In genomic region chrX:115533485-115533884, GRCh38 we compare ENCODE assay signal across 21 cellular contexts. TPM values are rescaled to one million over a fixed set of nuclear protein-coding genes. Genes with fewer than 3 reads are reported as not detected.
A peak's percentile ranks its signal among the peaks of the same experiment; 100 is the strongest.
DNase-seq lines count a peak whose midpoint lies in the region; ATAC-seq and TF ChIP-seq lines count a peak whose summit lies in the region.
"Had no signal": no experiment of that assay in that cellular context is flagged by ENCODE, and none has a peak within 500 bp of the region (broad histone marks: within the 10 kb centered on the region; RNA-seq: fewer than 3 reads in every experiment).

No MANE protein-coding gene starts in this region.

- H3K27me3 ChIP-seq in fibroblast of lung (ENCODE audit: control insufficient read depth, insufficient read depth, low read length) (no peaks in the 10 kb centered on the region), osteoblast (ENCODE audit: insufficient read depth, low read length) (peaks cover 11% of the 10 kb centered on the region)
- H3K27me3 ChIP-seq: cardiac muscle cell, SJCRH30 had no signal

- TF ChIP-seq CTCF in AG09319 (IDR thresholded peaks at IDR 0.05; ENCODE audit: low read depth, low read length): no peak
- no peak for TF ChIP-seq CTCF in fibroblast of lung (conservative IDR thresholded peaks at IDR 0.05 in 1 of 2, IDR thresholded peaks at IDR 0.05 in 1 of 2; ENCODE audit: low read depth in 1 of 2, low read length in 2 of 2)
- no peak for TF ChIP-seq CTCF in osteoblast (IDR thresholded peaks at IDR 0.05; ENCODE audit: extremely low read depth, low read depth, low read length)

- peak; percentile 11 for DNase-seq in AG09319 (ENCODE audit: extremely low read depth, low read depth)
- DNase-seq in LHCN-M2 (ENCODE audit: low read depth): peak; percentile 26
- DNase-seq in fibroblast of lung (ENCODE audit: low read depth in 2 of 2): peak in 1 of 2 donors; percentile 71
- peak; percentile 34 for DNase-seq in osteoblast (ENCODE audit: insufficient read length, low spot score, missing footprints)
- DNase-seq in occipital lobe (lab: John Stamatoyannopoulos, UW): no peak
- no peak for DNase-seq in activated CD4-positive, alpha-beta T cell treated with anti-CD3 and anti-CD28 coated beads for 1 hour
- no peak for DNase-seq in stimulated activated effector memory CD8-positive, alpha-beta T cell treated with anti-CD3 and anti-CD28 coated beads, Interleukin-12 subunit alpha, Interleukin-12 subunit beta, amount 100 ng/mL, for 72 hours (ENCODE audit: low spot score in 2 of 2)
- DNase-seq in left lobe of liver (ENCODE audit: low spot score): no peak
- DNase-seq: activated CD4-positive, alpha-beta T cell treated with anti-CD3 and anti-CD28 coated beads, Interleukin-2, amount 10 ng/mL, durations not matched to agents 24 days and 14 days; activated T-cell treated with anti-CD3 and anti-CD28 coated beads for 4 hours; endodermal cell; Kasumi-1; NCI-H146; NCI-H446; SJCRH30; stimulated activated naive CD4-positive, alpha-beta T cell; T-helper 9 cell had no signal

- no peaks in the 10 kb centered on the region for H3K9me3 Mint-ChIP-seq in stimulated activated effector memory CD8-positive, alpha-beta T cell treated with anti-CD3 and anti-CD28 coated beads, Interleukin-12 subunit alpha, Interleukin-12 subunit beta, amount 100 ng/mL, for 72 hours
- H3K9me3 Mint-ChIP-seq: activated CD4-positive, alpha-beta T cell treated with anti-CD3 and anti-CD28 coated beads, Interleukin-2, amount 10 ng/mL, durations not matched to agents 24 days and 14 days; activated naive CD4-positive, alpha-beta T cell treated with anti-CD3 and anti-CD28 coated beads, Interleukin-2, amount 50 U/mL, for 24 hours; endodermal cell had no signal

- H3K79me2 ChIP-seq in fibroblast of lung (ENCODE audit: control insufficient read depth, insufficient read depth, low read length): no peaks in the 10 kb centered on the region
- no peaks in the 10 kb centered on the region for H3K79me2 ChIP-seq in osteoblast (ENCODE audit: insufficient read depth, low read length)

- H3K4me2 ChIP-seq in fibroblast of lung (ENCODE audit: extremely low read depth, insufficient read depth, low read length): peak overlapping the region; percentile 44
- H3K4me2 ChIP-seq in osteoblast (ENCODE audit: insufficient read depth, low read length): peak overlapping the region; percentile 30

- no peaks in the 10 kb centered on the region for H4K20me1 ChIP-seq in fibroblast of lung (ENCODE audit: control insufficient read depth, extremely low read depth, insufficient read depth, low read length)
- no peaks in the 10 kb centered on the region for H4K20me1 ChIP-seq in osteoblast (ENCODE audit: insufficient read depth, low read length)

- H3K27ac ChIP-seq in fibroblast of lung (ENCODE audit: insufficient read depth, low read length) (no peak overlapping the region), osteoblast (ENCODE audit: low read depth, low read length) (peak overlapping the region; percentile 28)
- H3K27ac ChIP-seq: C4-2B, cardiac muscle cell, SJCRH30, skin epidermis had no signal

- H3K4me1 Mint-ChIP-seq in stimulated activated effector memory CD8-positive, alpha-beta T cell treated with anti-CD3 and anti-CD28 coated beads, Interleukin-12 subunit alpha, Interleukin-12 subunit beta, amount 100 ng/mL, for 72 hours: no peaks in the 10 kb centered on the region
- H3K4me1 Mint-ChIP-seq: activated CD4-positive, alpha-beta T cell treated with anti-CD3 and anti-CD28 coated beads, Interleukin-2, amount 10 ng/mL, durations not matched to agents 24 days and 14 days; activated naive CD4-positive, alpha-beta T cell treated with anti-CD3 and anti-CD28 coated beads, Interleukin-2, amount 50 U/mL, for 24 hours had no signal

- no peaks in the 10 kb centered on the region for H3K4me1 ChIP-seq in fibroblast of lung (ENCODE audit: control insufficient read depth, extremely low read depth, insufficient read depth, low read length)
- H3K4me1 ChIP-seq in osteoblast (ENCODE audit: insufficient read depth, low read length): peaks cover 5% of the 10 kb centered on the region
- H3K4me1 ChIP-seq: SJCRH30 had no signal

- H3K9me3 ChIP-seq in fibroblast of lung (ENCODE audit: control insufficient read depth, insufficient read depth, low read depth, low read length) (no peaks in the 10 kb centered on the region), osteoblast (ENCODE audit: low read depth, low read length) (no peaks in the 10 kb centered on the region)
- H3K9me3 ChIP-seq: SJCRH30 had no signal

- H3K4me3 Mint-ChIP-seq in stimulated activated effector memory CD8-positive, alpha-beta T cell treated with anti-CD3 and anti-CD28 coated beads, Interleukin-12 subunit alpha, Interleukin-12 subunit beta, amount 100 ng/mL, for 72 hours: no peak overlapping the region
- H3K4me3 Mint-ChIP-seq: activated CD4-positive, alpha-beta T cell treated with anti-CD3 and anti-CD28 coated beads, Interleukin-2, amount 10 ng/mL, durations not matched to agents 24 days and 14 days; activated naive CD4-positive, alpha-beta T cell treated with anti-CD3 and anti-CD28 coated beads, Interleukin-2, amount 50 U/mL, for 24 hours; endodermal cell had no signal

- H2AFZ ChIP-seq in fibroblast of lung (ENCODE audit: low read length): no peak overlapping the region
- peak overlapping the region; percentile 14 for H2AFZ ChIP-seq in osteoblast (ENCODE audit: low read length)

- no peak for ATAC-seq in stimulated activated effector memory CD8-positive, alpha-beta T cell treated with anti-CD3 and anti-CD28 coated beads, Interleukin-12 subunit alpha, Interleukin-12 subunit beta, amount 100 ng/mL, for 72 hours
- ATAC-seq in left lobe of liver: no peak

- H3K4me3 ChIP-seq in fibroblast of lung (replicated peaks in 1 of 4; ENCODE audit: control extremely low read depth in 1 of 4, insufficient read depth in 1 of 4, low read depth in 3 of 4, low read length in 4 of 4) (no peak overlapping the region), osteoblast (ENCODE audit: insufficient read depth, low read length) (no peak overlapping the region)
- H3K4me3 ChIP-seq: cardiac muscle cell, SJCRH30, skin epidermis had no signal

- no peak overlapping the region for H3K27ac Mint-ChIP-seq in stimulated activated effector memory CD8-positive, alpha-beta T cell treated with anti-CD3 and anti-CD28 coated beads, Interleukin-12 subunit alpha, Interleukin-12 subunit beta, amount 100 ng/mL, for 72 hours
- H3K27ac Mint-ChIP-seq: activated CD4-positive, alpha-beta T cell treated with anti-CD3 and anti-CD28 coated beads, Interleukin-2, amount 10 ng/mL, durations not matched to agents 24 days and 14 days; activated naive CD4-positive, alpha-beta T cell treated with anti-CD3 and anti-CD28 coated beads, Interleukin-2, amount 50 U/mL, for 24 hours; endodermal cell had no signal

- no peaks in the 10 kb centered on the region for H3K36me3 ChIP-seq in fibroblast of lung (ENCODE audit: control insufficient read depth, insufficient read depth, low read length)
- no peaks in the 10 kb centered on the region for H3K36me3 ChIP-seq in osteoblast (ENCODE audit: insufficient read depth, low read length)
- H3K36me3 ChIP-seq: cardiac muscle cell, SJCRH30 had no signal

- no peaks in the 10 kb centered on the region for H3K36me3 Mint-ChIP-seq in stimulated activated effector memory CD8-positive, alpha-beta T cell treated with anti-CD3 and anti-CD28 coated beads, Interleukin-12 subunit alpha, Interleukin-12 subunit beta, amount 100 ng/mL, for 72 hours
- H3K36me3 Mint-ChIP-seq: activated naive CD4-positive, alpha-beta T cell treated with anti-CD3 and anti-CD28 coated beads, Interleukin-2, amount 50 U/mL, for 24 hours had no signal

- no peak overlapping the region for H3K9ac ChIP-seq in fibroblast of lung (ENCODE audit: insufficient read depth, low read length)

RNA-seq across cellular contexts. Expression of gene PLS3, which starts 27.5 kb away (rescaled TPM):
- 108 and 124 TPM in 2 replicates for total RNA-seq in LHCN-M2 (2014; rRNA removed)
- polyA plus RNA-seq in LHCN-M2 (2012): 61.9 TPM
- 223 and 277 TPM in 2 replicates for total RNA-seq in fibroblast of lung
- polyA plus RNA-seq in fibroblast of lung: 210 and 262 TPM in 2 replicates
- polyA plus RNA-seq in fibroblast of lung (2012): 146 and 158 TPM in 2 replicates
- polyA minus RNA-seq in fibroblast of lung (ENCODE audit: low replicate concordance): 17.9 and 21.4 TPM in 2 replicates
- total RNA-seq in osteoblast: 324 and 358 TPM in 2 replicates
- 102 TPM for total RNA-seq in occipital lobe
- 68.7 TPM for total RNA-seq in left lobe of liver

Comparison
In these comparisons a context has a peak if more than half of its experiments do, and no peak if none do; other contexts are left out.
1. DNase-seq: peak in AG09319 (single experiment), LHCN-M2 (single experiment) and osteoblast (single experiment); none in occipital lobe (single experiment), activated CD4-positive, alpha-beta T cell treated with anti-CD3 and anti-CD28 coated beads for 1 hour (single experiment), stimulated activated effector memory CD8-positive, alpha-beta T cell treated with anti-CD3 and anti-CD28 coated beads, Interleukin-12 subunit alpha, Interleukin-12 subunit beta, amount 100 ng/mL, for 72 hours (0 of 2) and left lobe of liver (single experiment).